ENCODE assay signal across 3 cellular contexts in the genomic region with DNA sequence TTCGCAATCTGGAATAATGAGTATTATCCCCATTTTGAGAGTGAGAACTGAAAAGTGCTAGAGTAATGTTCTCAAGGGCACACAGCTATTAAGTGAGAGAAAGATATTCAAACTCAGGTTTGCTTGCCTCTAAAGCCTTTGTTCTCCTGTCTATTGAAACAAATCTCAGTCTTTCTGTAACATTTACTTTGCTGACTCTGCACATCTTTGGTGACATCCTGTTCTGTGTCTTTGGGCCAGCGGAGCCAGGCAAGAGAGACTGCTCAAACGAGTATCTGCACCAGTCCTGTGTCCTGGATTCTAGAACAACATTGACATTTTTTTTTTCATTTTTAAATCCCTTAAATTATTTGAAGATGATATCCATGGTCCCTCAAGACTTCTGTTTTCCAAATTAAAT.
TF ChIP-seq lines count a peak whose summit lies in the region.

No MANE protein-coding gene starts in this region.

TF ChIP-seq in HepG2, 621 proteins besides CTCF, POLR2A, EP300 and RAD21:
- TF ChIP-seq MAFK (conservative IDR thresholded peaks at IDR 0.05 in 1 of 2, IDR thresholded peaks at IDR 0.05 in 1 of 2; ENCODE audit: low read length in 2 of 2) (peak; percentile 69 to 87), ZFP36 (IDR thresholded peaks at IDR 0.05; ENCODE audit: borderline replicate concordance, low read depth, low read length, partially characterized antibody) (no peak), MAFF (IDR thresholded peaks at IDR 0.05; ENCODE audit: low read depth, low read length) (peak; percentile 75), FOXC1 (CRISPR knock-in tag; IDR thresholded peaks at IDR 0.05; ENCODE audit: borderline replicate concordance) (no peak), ZNF720 (CRISPR knock-in tag; IDR thresholded peaks at IDR 0.05) (no peak)
- TF ChIP-seq, protein P1, sequence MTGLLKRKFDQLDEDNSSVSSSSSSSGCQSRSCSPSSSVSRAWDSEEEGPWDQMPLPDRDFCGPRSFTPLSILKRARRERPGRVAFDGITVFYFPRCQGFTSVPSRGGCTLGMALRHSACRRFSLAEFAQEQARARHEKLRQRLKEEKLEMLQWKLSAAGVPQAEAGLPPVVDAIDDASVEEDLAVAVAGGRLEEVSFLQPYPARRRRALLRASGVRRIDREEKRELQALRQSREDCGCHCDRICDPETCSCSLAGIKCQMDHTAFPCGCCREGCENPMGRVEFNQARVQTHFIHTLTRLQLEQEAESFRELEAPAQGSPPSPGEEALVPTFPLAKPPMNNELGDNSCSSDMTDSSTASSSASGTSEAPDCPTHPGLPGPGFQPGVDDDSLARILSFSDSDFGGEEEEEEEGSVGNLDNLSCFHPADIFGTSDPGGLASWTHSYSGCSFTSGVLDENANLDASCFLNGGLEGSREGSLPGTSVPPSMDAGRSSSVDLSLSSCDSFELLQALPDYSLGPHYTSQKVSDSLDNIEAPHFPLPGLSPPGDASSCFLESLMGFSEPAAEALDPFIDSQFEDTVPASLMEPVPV (CRISPR knock-in tag; IDR thresholded peaks at IDR 0.05) = no peak
- TF ChIP-seq, protein P2, sequence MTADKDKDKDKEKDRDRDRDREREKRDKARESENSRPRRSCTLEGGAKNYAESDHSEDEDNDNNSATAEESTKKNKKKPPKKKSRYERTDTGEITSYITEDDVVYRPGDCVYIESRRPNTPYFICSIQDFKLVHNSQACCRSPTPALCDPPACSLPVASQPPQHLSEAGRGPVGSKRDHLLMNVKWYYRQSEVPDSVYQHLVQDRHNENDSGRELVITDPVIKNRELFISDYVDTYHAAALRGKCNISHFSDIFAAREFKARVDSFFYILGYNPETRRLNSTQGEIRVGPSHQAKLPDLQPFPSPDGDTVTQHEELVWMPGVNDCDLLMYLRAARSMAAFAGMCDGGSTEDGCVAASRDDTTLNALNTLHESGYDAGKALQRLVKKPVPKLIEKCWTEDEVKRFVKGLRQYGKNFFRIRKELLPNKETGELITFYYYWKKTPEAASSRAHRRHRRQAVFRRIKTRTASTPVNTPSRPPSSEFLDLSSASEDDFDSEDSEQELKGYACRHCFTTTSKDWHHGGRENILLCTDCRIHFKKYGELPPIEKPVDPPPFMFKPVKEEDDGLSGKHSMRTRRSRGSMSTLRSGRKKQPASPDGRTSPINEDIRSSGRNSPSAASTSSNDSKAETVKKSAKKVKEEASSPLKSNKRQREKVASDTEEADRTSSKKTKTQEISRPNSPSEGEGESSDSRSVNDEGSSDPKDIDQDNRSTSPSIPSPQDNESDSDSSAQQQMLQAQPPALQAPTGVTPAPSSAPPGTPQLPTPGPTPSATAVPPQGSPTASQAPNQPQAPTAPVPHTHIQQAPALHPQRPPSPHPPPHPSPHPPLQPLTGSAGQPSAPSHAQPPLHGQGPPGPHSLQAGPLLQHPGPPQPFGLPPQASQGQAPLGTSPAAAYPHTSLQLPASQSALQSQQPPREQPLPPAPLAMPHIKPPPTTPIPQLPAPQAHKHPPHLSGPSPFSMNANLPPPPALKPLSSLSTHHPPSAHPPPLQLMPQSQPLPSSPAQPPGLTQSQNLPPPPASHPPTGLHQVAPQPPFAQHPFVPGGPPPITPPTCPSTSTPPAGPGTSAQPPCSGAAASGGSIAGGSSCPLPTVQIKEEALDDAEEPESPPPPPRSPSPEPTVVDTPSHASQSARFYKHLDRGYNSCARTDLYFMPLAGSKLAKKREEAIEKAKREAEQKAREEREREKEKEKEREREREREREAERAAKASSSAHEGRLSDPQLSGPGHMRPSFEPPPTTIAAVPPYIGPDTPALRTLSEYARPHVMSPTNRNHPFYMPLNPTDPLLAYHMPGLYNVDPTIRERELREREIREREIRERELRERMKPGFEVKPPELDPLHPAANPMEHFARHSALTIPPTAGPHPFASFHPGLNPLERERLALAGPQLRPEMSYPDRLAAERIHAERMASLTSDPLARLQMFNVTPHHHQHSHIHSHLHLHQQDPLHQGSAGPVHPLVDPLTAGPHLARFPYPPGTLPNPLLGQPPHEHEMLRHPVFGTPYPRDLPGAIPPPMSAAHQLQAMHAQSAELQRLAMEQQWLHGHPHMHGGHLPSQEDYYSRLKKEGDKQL (CRISPR knock-in tag; IDR thresholded peaks at IDR 0.05; ENCODE audit: low read depth) = no peak

TF ChIP-seq in IMR-90, 13 proteins besides CTCF, POLR2A, EP300 and RAD21:
- no peak for TF ChIP-seq RFX5 (IDR thresholded peaks at IDR 0.05; ENCODE audit: low read depth, low read length)
- peak; percentile 82 for TF ChIP-seq MAFK (IDR thresholded peaks at IDR 0.05; ENCODE audit: low read depth, low read length)

TF ChIP-seq in H1, 55 proteins besides CTCF, POLR2A, EP300 and RAD21:
- TF ChIP-seq MAFK (IDR thresholded peaks at IDR 0.05; ENCODE audit: low read depth, low read length) (peak; percentile 67; the same call in 1 of the 2 replicates), SP1 (IDR thresholded peaks at IDR 0.05; ENCODE audit: low read depth, low read length) (no peak)
